Comparison of ENCODE assay signal across 1 cellular context in genomic region chr12:54033106-54033979, GRCh38.
TF ChIP-seq lines count a peak whose summit lies in the region.

No MANE protein-coding gene starts in this region.

TF ChIP-seq in HEK293, 187 proteins besides CTCF, POLR2A, EP300 and RAD21 (continued from another document and continues in another):
- TF ChIP-seq ZNF239 (tag by site-specific recombination; IDR thresholded peaks at IDR 0.05), result peak; percentile 64; the same call in 1 of the 2 replicates
- peak; percentile 83 for TF ChIP-seq YY1 (tag by site-specific recombination; IDR thresholded peaks at IDR 0.05)
- peak; percentile 80 for TF ChIP-seq ZBTB21 (tag by site-specific recombination; IDR thresholded peaks at IDR 0.05)
- peak; percentile 98 for TF ChIP-seq ZNF488 (tag by site-specific recombination; IDR thresholded peaks at IDR 0.05)
- no peak; the same call in 1 of the 2 replicates for TF ChIP-seq ZNF623 (tag by site-specific recombination; IDR thresholded peaks at IDR 0.05)
- TF ChIP-seq, protein P1, sequence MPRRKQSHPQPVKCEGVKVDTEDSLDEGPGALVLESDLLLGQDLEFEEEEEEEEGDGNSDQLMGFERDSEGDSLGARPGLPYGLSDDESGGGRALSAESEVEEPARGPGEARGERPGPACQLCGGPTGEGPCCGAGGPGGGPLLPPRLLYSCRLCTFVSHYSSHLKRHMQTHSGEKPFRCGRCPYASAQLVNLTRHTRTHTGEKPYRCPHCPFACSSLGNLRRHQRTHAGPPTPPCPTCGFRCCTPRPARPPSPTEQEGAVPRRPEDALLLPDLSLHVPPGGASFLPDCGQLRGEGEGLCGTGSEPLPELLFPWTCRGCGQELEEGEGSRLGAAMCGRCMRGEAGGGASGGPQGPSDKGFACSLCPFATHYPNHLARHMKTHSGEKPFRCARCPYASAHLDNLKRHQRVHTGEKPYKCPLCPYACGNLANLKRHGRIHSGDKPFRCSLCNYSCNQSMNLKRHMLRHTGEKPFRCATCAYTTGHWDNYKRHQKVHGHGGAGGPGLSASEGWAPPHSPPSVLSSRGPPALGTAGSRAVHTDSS (tag by site-specific recombination; IDR thresholded peaks at IDR 0.05), result peak; percentile 72
- TF ChIP-seq INSM2 (tag by site-specific recombination; IDR thresholded peaks at IDR 0.05), result peak; percentile 97
- peak; percentile 88 for TF ChIP-seq KLF1 (tag by site-specific recombination; IDR thresholded peaks at IDR 0.05)
- TF ChIP-seq ZNF121 (tag by site-specific recombination; IDR thresholded peaks at IDR 0.05), result peak; percentile 78
- TF ChIP-seq REST (tag by site-specific recombination; IDR thresholded peaks at IDR 0.05), result peak; percentile 36; the same call in 1 of the 2 replicates
- TF ChIP-seq ZNF2 (tag by site-specific recombination; IDR thresholded peaks at IDR 0.05), result peak; percentile 83
- TF ChIP-seq ZNF37A (tag by site-specific recombination; IDR thresholded peaks at IDR 0.05), result no peak
- no peak for TF ChIP-seq ZNF555 (tag by site-specific recombination; conservative IDR thresholded peaks at IDR 0.05)
- TF ChIP-seq ZBTB11 (tag by site-specific recombination; conservative IDR thresholded peaks at IDR 0.05; ENCODE audit: low read depth), result peak; percentile 40; the same call in 1 of the 2 replicates
- TF ChIP-seq ZNF366 (tag by site-specific recombination; conservative IDR thresholded peaks at IDR 0.05), result peak; percentile 99
- no peak for TF ChIP-seq ZNF133 (tag by site-specific recombination; IDR thresholded peaks at IDR 0.05)
- no peak for TF ChIP-seq ZNF560 (tag by site-specific recombination; IDR thresholded peaks at IDR 0.05; ENCODE audit: borderline replicate concordance)
- TF ChIP-seq ZNF140 (tag by site-specific recombination; IDR thresholded peaks at IDR 0.05), result no peak
- no peak for TF ChIP-seq ZNF175 (tag by site-specific recombination; IDR thresholded peaks at IDR 0.05)
- TF ChIP-seq, protein P2, sequence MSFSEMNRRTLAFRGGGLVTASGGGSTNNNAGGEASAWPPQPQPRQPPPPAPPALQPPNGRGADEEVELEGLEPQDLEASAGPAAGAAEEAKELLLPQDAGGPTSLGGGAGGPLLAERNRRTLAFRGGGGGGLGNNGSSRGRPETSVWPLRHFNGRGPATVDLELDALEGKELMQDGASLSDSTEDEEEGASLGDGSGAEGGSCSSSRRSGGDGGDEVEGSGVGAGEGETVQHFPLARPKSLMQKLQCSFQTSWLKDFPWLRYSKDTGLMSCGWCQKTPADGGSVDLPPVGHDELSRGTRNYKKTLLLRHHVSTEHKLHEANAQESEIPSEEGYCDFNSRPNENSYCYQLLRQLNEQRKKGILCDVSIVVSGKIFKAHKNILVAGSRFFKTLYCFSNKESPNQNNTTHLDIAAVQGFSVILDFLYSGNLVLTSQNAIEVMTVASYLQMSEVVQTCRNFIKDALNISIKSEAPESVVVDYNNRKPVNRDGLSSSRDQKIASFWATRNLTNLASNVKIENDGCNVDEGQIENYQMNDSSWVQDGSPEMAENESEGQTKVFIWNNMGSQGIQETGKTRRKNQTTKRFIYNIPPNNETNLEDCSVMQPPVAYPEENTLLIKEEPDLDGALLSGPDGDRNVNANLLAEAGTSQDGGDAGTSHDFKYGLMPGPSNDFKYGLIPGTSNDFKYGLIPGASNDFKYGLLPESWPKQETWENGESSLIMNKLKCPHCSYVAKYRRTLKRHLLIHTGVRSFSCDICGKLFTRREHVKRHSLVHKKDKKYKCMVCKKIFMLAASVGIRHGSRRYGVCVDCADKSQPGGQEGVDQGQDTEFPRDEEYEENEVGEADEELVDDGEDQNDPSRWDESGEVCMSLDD (tag by site-specific recombination; IDR thresholded peaks at IDR 0.05), result peak; percentile 51; the same call in 1 of the 2 replicates
- TF ChIP-seq ZNF558 (tag by site-specific recombination; IDR thresholded peaks at IDR 0.05), result peak; percentile 88
- TF ChIP-seq KLF9 (tag by site-specific recombination; IDR thresholded peaks at IDR 0.05; ENCODE audit: low read depth), result peak; percentile 58
- peak; percentile 99 for TF ChIP-seq OVOL3 (tag by site-specific recombination; IDR thresholded peaks at IDR 0.05)
- no peak for TF ChIP-seq ZFP41 (tag by site-specific recombination; IDR thresholded peaks at IDR 0.05; ENCODE audit: borderline replicate concordance)
- TF ChIP-seq KLF8 (tag by site-specific recombination; IDR thresholded peaks at IDR 0.05), result peak; percentile 83; the same call in 1 of the 2 replicates
- peak; percentile 78; the same call in 1 of the 2 replicates for TF ChIP-seq AEBP2 (tag by site-specific recombination; IDR thresholded peaks at IDR 0.05; ENCODE audit: borderline replicate concordance)
- TF ChIP-seq, protein P3, sequence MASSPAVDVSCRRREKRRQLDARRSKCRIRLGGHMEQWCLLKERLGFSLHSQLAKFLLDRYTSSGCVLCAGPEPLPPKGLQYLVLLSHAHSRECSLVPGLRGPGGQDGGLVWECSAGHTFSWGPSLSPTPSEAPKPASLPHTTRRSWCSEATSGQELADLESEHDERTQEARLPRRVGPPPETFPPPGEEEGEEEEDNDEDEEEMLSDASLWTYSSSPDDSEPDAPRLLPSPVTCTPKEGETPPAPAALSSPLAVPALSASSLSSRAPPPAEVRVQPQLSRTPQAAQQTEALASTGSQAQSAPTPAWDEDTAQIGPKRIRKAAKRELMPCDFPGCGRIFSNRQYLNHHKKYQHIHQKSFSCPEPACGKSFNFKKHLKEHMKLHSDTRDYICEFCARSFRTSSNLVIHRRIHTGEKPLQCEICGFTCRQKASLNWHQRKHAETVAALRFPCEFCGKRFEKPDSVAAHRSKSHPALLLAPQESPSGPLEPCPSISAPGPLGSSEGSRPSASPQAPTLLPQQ (tag by site-specific recombination; IDR thresholded peaks at IDR 0.05), result peak; percentile 89
- TF ChIP-seq ZNF449 (tag by site-specific recombination; IDR thresholded peaks at IDR 0.05), result peak; percentile 89
- peak; percentile 79; the same call in 1 of the 2 replicates for TF ChIP-seq ZIC2 (tag by site-specific recombination; IDR thresholded peaks at IDR 0.05)
- TF ChIP-seq ZNF23 (tag by site-specific recombination; IDR thresholded peaks at IDR 0.05; ENCODE audit: borderline replicate concordance), result no peak
- peak; percentile 99 for TF ChIP-seq IKZF3 (tag by site-specific recombination; IDR thresholded peaks at IDR 0.05)
- no peak for TF ChIP-seq ZNF621 (tag by site-specific recombination; IDR thresholded peaks at IDR 0.05)
- TF ChIP-seq ZNF514 (tag by site-specific recombination; IDR thresholded peaks at IDR 0.05), result no peak
- no peak for TF ChIP-seq ZNF221 (tag by site-specific recombination; IDR thresholded peaks at IDR 0.05; ENCODE audit: borderline replicate concordance)
- peak; percentile 98 for TF ChIP-seq KLF7 (tag by site-specific recombination; IDR thresholded peaks at IDR 0.05; ENCODE audit: borderline replicate concordance)
- peak; percentile 98 for TF ChIP-seq BCL11B (tag by site-specific recombination; IDR thresholded peaks at IDR 0.05; ENCODE audit: low read depth)
- no peak for TF ChIP-seq ZNF138 (tag by site-specific recombination; IDR thresholded peaks at IDR 0.05; ENCODE audit: borderline replicate concordance)
- TF ChIP-seq ZBTB17 (tag by site-specific recombination; IDR thresholded peaks at IDR 0.05), result peak; percentile 81
- peak; percentile 94 for TF ChIP-seq ZNF19 (tag by site-specific recombination; IDR thresholded peaks at IDR 0.05; ENCODE audit: low read depth)
- peak; percentile 99 for TF ChIP-seq ZNF561 (tag by site-specific recombination; IDR thresholded peaks at IDR 0.05; ENCODE audit: borderline replicate concordance)
- TF ChIP-seq ZNF76 (tag by site-specific recombination; IDR thresholded peaks at IDR 0.05; ENCODE audit: borderline replicate concordance, low read depth), result peak; percentile 66
